In genomic region chr11:64235427-64236161, GRCh38 we compare ENCODE assay signal across 8 cellular contexts. TPM values are rescaled to one million over a fixed set of nuclear protein-coding genes. Genes with fewer than 3 reads are reported as not detected.
A peak's percentile ranks its signal among the peaks of the same experiment; 100 is the strongest.
DNase-seq lines count a peak whose midpoint lies in the region; ATAC-seq and TF ChIP-seq lines count a peak whose summit lies in the region.

No MANE protein-coding gene starts in this region.

- peaks cover 31% of the 10 kb centered on the region for H3K36me3 Mint-ChIP-seq in Caco-2 (ENCODE audit: insufficient read depth, unreplicated experiment)

- no peak for TF ChIP-seq CTCF in Caco-2 (IDR thresholded peaks at IDR 0.05; ENCODE audit: insufficient read depth in 1 of 2, low read depth in 1 of 2, low read length in 1 of 2, severe bottlenecking in 1 of 2, unreplicated experiment in 1 of 2)
- TF ChIP-seq CTCF in PC-9 (conservative IDR thresholded peaks at IDR 0.05), result no peak

- H2AFZ ChIP-seq in PC-9, result no peak overlapping the region
- peak overlapping the region; percentile 5 for H2AFZ ChIP-seq in trophoblast cell (ENCODE audit: insufficient read depth, low read length, poor library complexity)

- BruUV-seq in Caco-2 (replicated peaks; lab: Mats Ljungman, UMichigan) (TSS peak; percentile 9), PC-9 (replicated peaks; lab: Mats Ljungman, UMichigan) (no TSS peak)

- H3K27me3 Mint-ChIP-seq in Caco-2 (ENCODE audit: insufficient read depth, unreplicated experiment), result no peaks in the 10 kb centered on the region

- H3K9me3 ChIP-seq in Caco-2 (no peaks in the 10 kb centered on the region), PC-9 (ENCODE audit: insufficient read depth, low read depth) (no peaks in the 10 kb centered on the region), esophagus (ENCODE audit: control insufficient read depth in 2 of 2, insufficient read depth in 1 of 2, low read depth in 1 of 2, low read length in 1 of 2) (no peaks in the 10 kb centered on the region), trophoblast cell (ENCODE audit: insufficient read depth, low read depth, low read length) (no peaks in the 10 kb centered on the region)

- peak overlapping the region; percentile 45 for H3K18ac ChIP-seq in trophoblast cell (ENCODE audit: low read length)

- peaks cover 41% of the 10 kb centered on the region for H3F3A ChIP-seq in PC-9 (ENCODE audit: insufficient read depth, low read depth)

- no peak overlapping the region for H2BK12ac ChIP-seq in trophoblast cell (ENCODE audit: low read length)

- H3K36me3 ChIP-seq in Caco-2 (ENCODE audit: control insufficient read depth, insufficient read depth, low read length), result peaks cover 2% of the 10 kb centered on the region
- no peaks in the 10 kb centered on the region; the same call in 1 of the 2 replicates for H3K36me3 ChIP-seq in PC-9 (ENCODE audit: low read depth)
- H3K36me3 ChIP-seq in esophagus (ENCODE audit: control insufficient read depth in 2 of 2, insufficient read depth in 2 of 2, low read length in 1 of 2), result peaks cover 0 to 2% of the 10 kb centered on the region in 2 donors
- peaks cover 20 to 26% of the 10 kb centered on the region in 2 experiments for H3K36me3 ChIP-seq in trophoblast cell (ENCODE audit: control insufficient read depth in 1 of 2, insufficient read depth in 2 of 2, low read length in 2 of 2)

- intact Hi-C loops in Caco-2 (cut with micrococcal nuclease; ENCODE audit: unreplicated experiment), result no loop called here
- intact Hi-C loops in PC-9 (cut with micrococcal nuclease; ENCODE audit: unreplicated experiment), result loop anchor here (2.0 kb wide), 1 partner anchor 41 kb away; no protein-coding TSS in a partner anchor

- H3K4me1 Mint-ChIP-seq in Caco-2 (ENCODE audit: low read depth, unreplicated experiment), result peaks cover 8% of the 10 kb centered on the region

- H2AK5ac ChIP-seq in trophoblast cell (ENCODE audit: low read length), result no peak overlapping the region

- no peaks in the 10 kb centered on the region for H3K27me3 ChIP-seq in Caco-2 (replicated peaks; ENCODE audit: control insufficient read depth, insufficient read depth, low read length)
- H3K27me3 ChIP-seq in PC-9 (ENCODE audit: insufficient read depth, low read depth), result no peaks in the 10 kb centered on the region
- no peaks in the 10 kb centered on the region for H3K27me3 ChIP-seq in esophagus (ENCODE audit: control insufficient read depth in 1 of 2, insufficient read depth in 2 of 2, low read length in 2 of 2)
- no peaks in the 10 kb centered on the region for H3K27me3 ChIP-seq in trophoblast cell (ENCODE audit: insufficient read depth, low read length)

- H3K9ac ChIP-seq in trophoblast cell (ENCODE audit: low read length), result no peak overlapping the region

- H3K14ac ChIP-seq in trophoblast cell (ENCODE audit: low read length), result peak overlapping the region; percentile 24

- peak overlapping the region; percentile 85 for H4K91ac ChIP-seq in trophoblast cell (ENCODE audit: low read depth, low read length)

- H4K12ac ChIP-seq in trophoblast cell (ENCODE audit: low read depth, low read length), result peak overlapping the region; percentile 28

- H3K4ac ChIP-seq in trophoblast cell (ENCODE audit: low read depth, low read length), result no peak overlapping the region

- H3K4me3 Mint-ChIP-seq in Caco-2 (ENCODE audit: unreplicated experiment), result peak overlapping the region; percentile 78

- POLR2A ChIA-PET in Caco-2 (lab: Charles Lee) (no interaction called here), PC-9 (lab: Charles Lee; ENCODE audit: unreplicated experiment) (no interaction called here)

- H2BK5ac ChIP-seq in trophoblast cell (ENCODE audit: low read depth, low read length, poor library complexity), result no peak overlapping the region

- no peak overlapping the region for H3K27ac ChIP-seq in PC-9
- peak overlapping the region; percentile 82 to 85 for H3K27ac ChIP-seq in esophagus (ENCODE audit: low read depth in 2 of 2, low read length in 1 of 2)
- no peak overlapping the region for H3K27ac ChIP-seq in trophoblast cell (ENCODE audit: low read depth, low read length)

- H3K4me3 ChIP-seq in Caco-2 (ENCODE audit: low read depth, low read length) (peak overlapping the region; percentile 77), PC-9 (peak overlapping the region; percentile 84), esophagus (ENCODE audit: low read depth in 1 of 2, low read length in 2 of 2) (peak overlapping the region; percentile 73 to 80), trophoblast cell (ENCODE audit: low read depth, low read length) (no peak overlapping the region)

- CTCF ChIA-PET in Caco-2 (lab: Charles Lee), result no interaction called here
- CTCF ChIA-PET in PC-9 (lab: Charles Lee), result no interaction called here

- peaks cover 13% of the 10 kb centered on the region for H3K79me1 ChIP-seq in trophoblast cell (ENCODE audit: low read length)

- H3K9me3 Mint-ChIP-seq in Caco-2 (ENCODE audit: unreplicated experiment), result no peaks in the 10 kb centered on the region

- H3K79me2 ChIP-seq in PC-9 (ENCODE audit: low read depth) (peaks cover 14% of the 10 kb centered on the region), trophoblast cell (ENCODE audit: control insufficient read depth, insufficient read depth, low read length, poor library complexity) (peaks cover 9% of the 10 kb centered on the region)

- WGBS in esophagus, 2 donors, result 74 to 82% methylated on average over 12 of the region's 12 CpGs
- no CpG with 5 or more reads among the region's 12 CpGs for WGBS in trophoblast cell (ENCODE audit: extremely low coverage, insufficient coverage, insufficient read length)

- H3K27ac Mint-ChIP-seq in Caco-2 (ENCODE audit: unreplicated experiment), result peak overlapping the region; percentile 27

- DNase-seq in Caco-2 (no peak), PC-9 (peak in 1 of 2 experiments; percentile 18), trophoblast cell (no peak)

- no peak for ATAC-seq in HG02973 (IDR thresholded peaks at IDR 0.05; ENCODE audit: unreplicated experiment)
- no peak for ATAC-seq in GM18870 (IDR thresholded peaks at IDR 0.05; ENCODE audit: unreplicated experiment)
- no peak for ATAC-seq in HG03354 (IDR thresholded peaks at IDR 0.05; ENCODE audit: poor library complexity, severe bottlenecking, unreplicated experiment)
- no peak for ATAC-seq in GM19324 (IDR thresholded peaks at IDR 0.05; ENCODE audit: low FRiP score, unreplicated experiment)

- H4K20me1 ChIP-seq in PC-9 (ENCODE audit: insufficient read depth), result peaks cover 13% of the 10 kb centered on the region

- H3K4me2 ChIP-seq in PC-9 (peak overlapping the region; percentile 93), trophoblast cell (ENCODE audit: low read length) (peak overlapping the region; percentile 79)

- H2BK120ac ChIP-seq in trophoblast cell (ENCODE audit: insufficient read depth, low read length, poor library complexity), result no peak overlapping the region

- no peak overlapping the region for H4K8ac ChIP-seq in trophoblast cell (ENCODE audit: low read depth, low read length)

- H3K23ac ChIP-seq in trophoblast cell (ENCODE audit: low read length), result no peak overlapping the region

- no peaks in the 10 kb centered on the region for H3K9me2 ChIP-seq in PC-9 (ENCODE audit: insufficient read depth)

- H3K4me1 ChIP-seq in Caco-2 (peaks cover 25% of the 10 kb centered on the region), PC-9 (replicated peaks; ENCODE audit: insufficient read depth) (peaks cover 38% of the 10 kb centered on the region), esophagus (ENCODE audit: control insufficient read depth in 2 of 2, insufficient read depth in 2 of 2, low read length in 1 of 2) (peaks cover 4 to 42% of the 10 kb centered on the region in 2 donors), trophoblast cell (ENCODE audit: control insufficient read depth in 1 of 2, insufficient read depth in 2 of 2, low read length in 2 of 2) (peaks cover 8 to 18% of the 10 kb centered on the region in 2 experiments)

RNA-seq across cellular contexts. Expression of gene VEGFB, which starts 1.2 kb away (rescaled TPM):
- total RNA-seq in Caco-2 (2022) (60.6 and 61.7 TPM in 2 replicates), PC-9 (2021) (110 and 129 TPM in 2 replicates)
- 10 to 100 TPM; 34.6 to 48.1 TPM for polyA plus RNA-seq in esophagus
- polyA plus RNA-seq in trophoblast cell (2013), result 76.2 and 77.7 TPM in 2 replicates

RNA-seq across cellular contexts. Expression of gene DNAJC4, which starts 5.2 kb away (rescaled TPM):
- total RNA-seq in Caco-2 (2022) (22.3 and 22.9 TPM in 2 replicates), PC-9 (2021) (55.0 and 57.1 TPM in 2 replicates)
- polyA plus RNA-seq in esophagus, result 10 to 100 TPM; 31.2 to 53.7 TPM
- polyA plus RNA-seq in trophoblast cell (2013), result 32.7 and 35.1 TPM in 2 replicates

RNA-seq across cellular contexts. Expression of gene FKBP2, which starts 5.3 kb away (rescaled TPM):
- total RNA-seq in Caco-2 (2022) (70.2 and 76.8 TPM in 2 replicates), PC-9 (2021) (84.2 and 93.2 TPM in 2 replicates)
- 100 to 1,000 TPM; 119 to 202 TPM for polyA plus RNA-seq in esophagus
- polyA plus RNA-seq in trophoblast cell (2013), result 78.2 and 80.2 TPM in 2 replicates

RNA-seq across cellular contexts. Expression of gene NUDT22, which starts 9.5 kb away (rescaled TPM):
- total RNA-seq in Caco-2 (2022) (31.9 and 33.4 TPM in 2 replicates), PC-9 (2021) (87.4 and 112 TPM in 2 replicates)
- 10 to 100 TPM; 49.5 to 55.1 TPM for polyA plus RNA-seq in esophagus
- polyA plus RNA-seq in trophoblast cell (2013), result 49.2 and 52.1 TPM in 2 replicates

RNA-seq across cellular contexts. Expression of gene TRPT1, which starts 9.6 kb away (rescaled TPM):
- 32.1 and 36.8 TPM in 2 replicates for total RNA-seq in Caco-2 (2022)
- 55.2 and 76.2 TPM in 2 replicates for total RNA-seq in PC-9 (2021)
- 10 to 100 TPM; 44.9 to 61.1 TPM for polyA plus RNA-seq in esophagus
- 49.3 and 50.0 TPM in 2 replicates for polyA plus RNA-seq in trophoblast cell (2013)

Comparison
In these comparisons a context has a peak if more than half of its experiments do, and no peak if none do; other contexts are left out.
1. H3K27ac ChIP-seq: peak in esophagus (2 of 2); none in PC-9 (single experiment) and trophoblast cell (single experiment).